ENCODE assay signal across 13 cellular contexts in the genomic region with DNA sequence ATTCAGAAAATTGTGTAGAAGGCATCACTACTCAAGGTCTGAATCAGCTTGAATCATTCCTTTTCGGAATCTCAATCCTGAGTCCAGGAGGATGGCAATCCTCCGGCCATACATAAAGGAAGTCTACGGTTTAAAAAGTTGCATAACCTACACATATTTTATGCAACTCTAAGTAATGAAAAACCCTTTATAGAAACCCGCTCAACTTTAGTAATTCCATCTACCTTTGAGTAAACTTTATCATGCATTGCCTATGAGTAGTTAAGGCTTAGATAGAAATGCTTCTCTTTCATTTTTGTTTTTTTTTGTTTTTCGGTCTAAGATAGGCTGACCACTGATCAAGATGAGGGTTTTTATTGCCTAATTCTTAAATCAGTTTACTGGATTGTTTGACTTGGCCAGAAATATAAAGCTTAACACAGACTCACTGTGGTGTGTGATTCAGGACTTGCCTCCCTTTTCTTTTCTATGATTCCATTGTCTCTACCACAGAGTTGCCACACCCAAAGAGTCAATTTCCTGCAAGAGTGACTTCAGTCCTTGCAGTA.
DNase-seq lines count a peak whose midpoint lies in the region; ATAC-seq, FAIRE-seq and TF ChIP-seq lines count a peak whose summit lies in the region.
"Had no signal": no experiment of that assay in that cellular context is flagged by ENCODE, and none has a peak within 500 bp of the region (broad histone marks: within the 10 kb centered on the region; RNA-seq: fewer than 3 reads in every experiment).

No MANE protein-coding gene starts in this region.

- no peak for TF ChIP-seq CTCF in right lobe of liver (IDR thresholded peaks at IDR 0.05)
- TF ChIP-seq CTCF in HepG2 (CRISPR knock-in tag; IDR thresholded peaks at IDR 0.05) = no peak
- TF ChIP-seq CTCF in WI38 (IDR thresholded peaks at IDR 0.05; ENCODE audit: low read depth, low read length) = no peak
- no peak for TF ChIP-seq CTCF in hepatocyte (IDR thresholded peaks at IDR 0.05; ENCODE audit: poor library complexity)

- no peak for FAIRE-seq in HepG2 (lab: Jason Lieb, UNC)
- FAIRE-seq: H1 had no signal

- intact Hi-C loops in right lobe of liver (cut with DNase I) (no loop called here), HepG2 (cut with micrococcal nuclease; ENCODE audit: unreplicated experiment) (no loop called here), head of caudate nucleus (cut with DNase I) (no loop called here)

- H3K36me3 ChIP-seq in right lobe of liver = no peaks in the 10 kb centered on the region
- H3K36me3 ChIP-seq in HepG2 (replicated peaks in 1 of 2; ENCODE audit: control insufficient read depth in 1 of 2, insufficient read depth in 2 of 2, low read length in 2 of 2) = no peaks in the 10 kb centered on the region
- H3K36me3 ChIP-seq in hepatocyte (replicated peaks; ENCODE audit: insufficient read depth, low read depth) = no peaks in the 10 kb centered on the region

- H3K9me2 ChIP-seq in hepatocyte (replicated peaks; ENCODE audit: insufficient read depth) = no peaks in the 10 kb centered on the region

- WGBS in right lobe of liver (ENCODE audit: insufficient coverage, low coverage, low lambda C conversion rate, missing lambda C conversion rate) = 65% methylated on average over 5 of the region's 5 CpGs
- 42% methylated on average over 5 of the region's 5 CpGs for WGBS in HepG2 (ENCODE audit: low lambda C conversion rate)
- 97% methylated on average over 5 of the region's 5 CpGs for WGBS in hepatocyte (ENCODE audit: low lambda C conversion rate, missing lambda C conversion rate)

- ATAC-seq in right lobe of liver (peak in 3 of 4 donors; percentile 46 to 66 (median 55)), HepG2 (no peak), GM18511 (IDR thresholded peaks at IDR 0.05; ENCODE audit: unreplicated experiment) (no peak)
- ATAC-seq: stimulated activated naive CD8-positive, alpha-beta T cell treated with anti-CD3 and anti-CD28 coated beads, Interleukin-15, Interleukin-2, amounts not matched to agents 100 U/mL and 50 U/mL, for 24 hours had no signal

- in situ Hi-C loops in HepG2 (cut with HindIII; ENCODE audit: extremely low pct_ligation_motif_present, low pct_unique_long_range_greater_than_20kb) = no loop called here

- POLR2A ChIA-PET in HepG2 (lab: Yijun Ruan, JAX) = no interaction called here

- H4K20me1 ChIP-seq in HepG2 (ENCODE audit: insufficient read depth, low read length) (no peaks in the 10 kb centered on the region), hepatocyte (ENCODE audit: insufficient read depth, poor library complexity, severe bottlenecking) (no peaks in the 10 kb centered on the region)

- DNase-seq in right lobe of liver = no peak
- DNase-seq in HepG2 (ENCODE audit: low spot score) = no peak
- no peak for DNase-seq in hepatocyte (ENCODE audit: low spot score)
- no peak for DNase-seq in stimulated activated CD4-positive, alpha-beta T cell treated with anti-CD3 and anti-CD28 coated beads, Interleukin-4, amount 100 ng/mL, for 1 hour
- DNase-seq in anterior cingulate cortex (lab: John Stamatoyannopoulos, UW) = no peak
- DNase-seq in head of caudate nucleus = no peak
- DNase-seq: activated CD8-positive, alpha-beta memory T cell treated with anti-CD3 and anti-CD28 coated beads, Interleukin-2, amount 50 U/mL, for 48 hours; CD4-positive, CD25-positive, alpha-beta regulatory T cell; NCI-H2171 treated with DMSO at 0.1 percent for 48 hours; stimulated activated naive CD8-positive, alpha-beta T cell treated with anti-CD3 and anti-CD28 coated beads, Interleukin-15, Interleukin-2, amounts not matched to agents 100 U/mL and 50 U/mL, for 24 hours had no signal

- H3K9me3 ChIP-seq in right lobe of liver (no peaks in the 10 kb centered on the region), HepG2 (ENCODE audit: low read length) (no peaks in the 10 kb centered on the region), hepatocyte (ENCODE audit: low read depth) (no peaks in the 10 kb centered on the region)

- H3K4me3 ChIP-seq in right lobe of liver (no peak overlapping the region), HepG2 (replicated peaks in 1 of 3; ENCODE audit: insufficient read depth in 1 of 3, low read depth in 2 of 3, low read length in 3 of 3) (no peak overlapping the region), WI38 (ENCODE audit: low read depth, low read length) (peak overlapping the region; percentile 45), hepatocyte (no peak overlapping the region)

- H3K4me1 ChIP-seq in right lobe of liver (peaks cover 0 to 2% (median 0%) of the 10 kb centered on the region in 4 donors), HepG2 (ENCODE audit: insufficient read depth, low read length) (no peaks in the 10 kb centered on the region), hepatocyte (ENCODE audit: insufficient read depth) (peaks cover 19% of the 10 kb centered on the region)

- TF ChIP-seq EP300 in HepG2 (IDR thresholded peaks at IDR 0.05; ENCODE audit: low read depth in 2 of 2, low read length in 2 of 2) (no peak), HepG2 (CRISPR knock-in tag; IDR thresholded peaks at IDR 0.05; ENCODE audit: borderline replicate concordance) (no peak)

- no TSS peak for BruUV-seq in HepG2 (replicated peaks; lab: Mats Ljungman, UMichigan)

- no peak overlapping the region for H3K9ac ChIP-seq in HepG2 (ENCODE audit: insufficient read depth, low read depth, low read length)

- H2AFZ ChIP-seq in HepG2 (ENCODE audit: low read length) = no peak overlapping the region
- no peak overlapping the region for H2AFZ ChIP-seq in hepatocyte

- no peak for TF ChIP-seq RAD21 in HepG2 (CRISPR knock-in tag; IDR thresholded peaks at IDR 0.05)

- no peak overlapping the region for H3K4me2 ChIP-seq in HepG2 (ENCODE audit: low read depth, low read length)
- no peak overlapping the region for H3K4me2 ChIP-seq in hepatocyte

- TF ChIP-seq POLR2A in right lobe of liver (IDR thresholded peaks at IDR 0.05) (no peak), HepG2 (IDR thresholded peaks at IDR 0.05; ENCODE audit: insufficient read depth in 1 of 2, low read depth in 2 of 2, low read length in 2 of 2) (no peak)

- H3K27ac ChIP-seq in right lobe of liver (no peak overlapping the region), HepG2 (ENCODE audit: extremely low read length, insufficient read depth, low read length) (no peak overlapping the region), hepatocyte (peak overlapping the region; percentile 15)

- H3K79me2 ChIP-seq in HepG2 (ENCODE audit: insufficient read depth, low read length) = no peaks in the 10 kb centered on the region
- H3K79me2 ChIP-seq in hepatocyte = no peaks in the 10 kb centered on the region

- CTCF ChIA-PET in HepG2 (lab: Yijun Ruan, JAX; ENCODE audit: low intra/inter-chr PET ratio, low total read pairs) = no interaction called here

- H3K27me3 ChIP-seq in right lobe of liver (no peaks in the 10 kb centered on the region), HepG2 (ENCODE audit: control insufficient read depth in 1 of 2, insufficient read depth in 2 of 2, low read length in 2 of 2) (no peaks in the 10 kb centered on the region), hepatocyte (no peaks in the 10 kb centered on the region)

TF ChIP-seq in HepG2, 621 proteins besides CTCF, POLR2A, EP300 and RAD21:
- TF ChIP-seq ZBTB8A (CRISPR knock-in tag; IDR thresholded peaks at IDR 0.05; ENCODE audit: borderline replicate concordance, low read depth) (no peak), SIN3A (IDR thresholded peaks at IDR 0.05; ENCODE audit: borderline replicate concordance, low read depth, low read length) (no peak), MYNN (CRISPR knock-in tag; IDR thresholded peaks at IDR 0.05; ENCODE audit: low read depth) (no peak), ZNF782 (CRISPR knock-in tag; IDR thresholded peaks at IDR 0.05; ENCODE audit: borderline replicate concordance) (no peak), KLF11 (CRISPR knock-in tag; IDR thresholded peaks at IDR 0.05) (no peak)
TF ChIP-seq in HepG2: peak in this region for 0.

Comparison
In these comparisons a context has a peak if more than half of its experiments do, and no peak if none do; other contexts are left out.
1. ATAC-seq: peak in right lobe of liver (3 of 4); none in HepG2 (single experiment) and GM18511 (single experiment).